Comparison of ENCODE assay signal across 8 cellular contexts in genomic region chr3:181694805-181695660, GRCh38. TPM values are rescaled to one million over a fixed set of nuclear protein-coding genes. Genes with fewer than 3 reads are reported as not detected.
DNase-seq lines count a peak whose midpoint lies in the region; ATAC-seq and TF ChIP-seq lines count a peak whose summit lies in the region.

No MANE protein-coding gene starts in this region.

- peak; percentile 29 for TF ChIP-seq CTCF in astrocyte of the spinal cord (IDR thresholded peaks at IDR 0.05; ENCODE audit: low read depth, low read length)

- H3K27ac Mint-ChIP-seq in stimulated activated effector memory CD8-positive, alpha-beta T cell treated with anti-CD3 and anti-CD28 coated beads, Interleukin-12 subunit alpha, Interleukin-12 subunit beta, amount 100 ng/mL, for 72 hours: no peak overlapping the region
- no peak overlapping the region for H3K27ac Mint-ChIP-seq in activated T-cell treated with anti-CD3 and anti-CD28 coated beads, Interleukin-2, amount 50 U/mL, for 24 hours

- in situ Hi-C loops in astrocyte of the spinal cord (cut with HindIII; ENCODE audit: low sequenced_read_pairs): no loop called here

- peaks cover 3% of the 10 kb centered on the region for H3K9me3 Mint-ChIP-seq in stimulated activated effector memory CD8-positive, alpha-beta T cell treated with anti-CD3 and anti-CD28 coated beads, Interleukin-12 subunit alpha, Interleukin-12 subunit beta, amount 100 ng/mL, for 72 hours
- peaks cover 2% of the 10 kb centered on the region for H3K9me3 Mint-ChIP-seq in activated T-cell treated with anti-CD3 and anti-CD28 coated beads, Interleukin-2, amount 50 U/mL, for 24 hours

- peak; percentile 49 for DNase-seq in Daoy (ENCODE audit: low read depth)
- DNase-seq in astrocyte of the spinal cord (ENCODE audit: low read depth, low spot score): peak; percentile 45
- no peak for DNase-seq in NCI-H1694 (lab: John Stamatoyannopoulos, UW)
- DNase-seq in stimulated activated effector memory CD8-positive, alpha-beta T cell treated with anti-CD3 and anti-CD28 coated beads, Interleukin-12 subunit alpha, Interleukin-12 subunit beta, amount 100 ng/mL, for 72 hours (ENCODE audit: low spot score in 2 of 2): no peak
- no peak for DNase-seq in activated T-cell treated with anti-CD3 and anti-CD28 coated beads, Interleukin-2, amount 50 U/mL, for 24 hours
- DNase-seq in NCI-H2107 treated with DMSO at 0.1 percent for 48 hours (lab: John Stamatoyannopoulos, UW; ENCODE audit: unreplicated experiment): no peak

- H3K36me3 ChIP-seq in iPS-18a (ENCODE audit: control insufficient read depth, low read depth, low read length): no peaks in the 10 kb centered on the region
- no peaks in the 10 kb centered on the region for H3K36me3 ChIP-seq in rectal smooth muscle tissue (ENCODE audit: control insufficient read depth, insufficient read depth, low read length)

- H3K9me3 ChIP-seq in iPS-18a (ENCODE audit: control insufficient read depth, low read depth, low read length): no peaks in the 10 kb centered on the region

- no peaks in the 10 kb centered on the region for H3K36me3 Mint-ChIP-seq in stimulated activated effector memory CD8-positive, alpha-beta T cell treated with anti-CD3 and anti-CD28 coated beads, Interleukin-12 subunit alpha, Interleukin-12 subunit beta, amount 100 ng/mL, for 72 hours
- H3K36me3 Mint-ChIP-seq in activated T-cell treated with anti-CD3 and anti-CD28 coated beads, Interleukin-2, amount 50 U/mL, for 24 hours (ENCODE audit: low read depth): no peaks in the 10 kb centered on the region

- peaks cover 18% of the 10 kb centered on the region for H3K4me1 ChIP-seq in iPS-18a (ENCODE audit: control insufficient read depth, low read depth, low read length)
- no peaks in the 10 kb centered on the region for H3K4me1 ChIP-seq in rectal smooth muscle tissue (ENCODE audit: control insufficient read depth, insufficient read depth, low read length)

- peak overlapping the region; percentile 3 for H3K9ac ChIP-seq in iPS-18a (ENCODE audit: low read length)
- H3K9ac ChIP-seq in rectal smooth muscle tissue (ENCODE audit: low read length): no peak overlapping the region

- H3K4me3 ChIP-seq in astrocyte of the spinal cord (ENCODE audit: low read depth, low read length) (peak overlapping the region; percentile 40), iPS-18a (ENCODE audit: low read length) (peak overlapping the region; percentile 50), rectal smooth muscle tissue (ENCODE audit: low read length) (peak overlapping the region; percentile 64)

- H3K27ac ChIP-seq in iPS-18a (ENCODE audit: low read length) (no peak overlapping the region), rectal smooth muscle tissue (ENCODE audit: low read depth, low read length) (no peak overlapping the region)

- H3K27me3 Mint-ChIP-seq in activated T-cell treated with anti-CD3 and anti-CD28 coated beads, Interleukin-2, amount 50 U/mL, for 24 hours: peaks cover 77% of the 10 kb centered on the region

- peaks cover 10% of the 10 kb centered on the region for H3K4me1 Mint-ChIP-seq in stimulated activated effector memory CD8-positive, alpha-beta T cell treated with anti-CD3 and anti-CD28 coated beads, Interleukin-12 subunit alpha, Interleukin-12 subunit beta, amount 100 ng/mL, for 72 hours
- H3K4me1 Mint-ChIP-seq in activated T-cell treated with anti-CD3 and anti-CD28 coated beads, Interleukin-2, amount 50 U/mL, for 24 hours (ENCODE audit: low read depth): peaks cover 7% of the 10 kb centered on the region

- ATAC-seq in stimulated activated effector memory CD8-positive, alpha-beta T cell treated with anti-CD3 and anti-CD28 coated beads, Interleukin-12 subunit alpha, Interleukin-12 subunit beta, amount 100 ng/mL, for 72 hours: no peak

- no peak overlapping the region for H3K4me3 Mint-ChIP-seq in stimulated activated effector memory CD8-positive, alpha-beta T cell treated with anti-CD3 and anti-CD28 coated beads, Interleukin-12 subunit alpha, Interleukin-12 subunit beta, amount 100 ng/mL, for 72 hours
- H3K4me3 Mint-ChIP-seq in activated T-cell treated with anti-CD3 and anti-CD28 coated beads, Interleukin-2, amount 50 U/mL, for 24 hours: no peak overlapping the region

- peaks cover 31% of the 10 kb centered on the region for H3K27me3 ChIP-seq in iPS-18a (ENCODE audit: control insufficient read depth, insufficient read depth, low read length)
- H3K27me3 ChIP-seq in rectal smooth muscle tissue (ENCODE audit: control insufficient read depth, insufficient read depth, low read length): peaks cover 32% of the 10 kb centered on the region

RNA-seq across cellular contexts. Expression of gene SOX2, which starts 16.7 kb away (rescaled TPM):
- total RNA-seq in Daoy (2014; rRNA removed; shearing (Covaris generic)): 3.1 and 4.3 TPM in 2 replicates

Comparison
In these comparisons a context has a peak if more than half of its experiments do, and no peak if none do; other contexts are left out.
1. DNase-seq: peak in Daoy (single experiment) and astrocyte of the spinal cord (single experiment); none in NCI-H1694 (single experiment), stimulated activated effector memory CD8-positive, alpha-beta T cell treated with anti-CD3 and anti-CD28 coated beads, Interleukin-12 subunit alpha, Interleukin-12 subunit beta, amount 100 ng/mL, for 72 hours (0 of 2), activated T-cell treated with anti-CD3 and anti-CD28 coated beads, Interleukin-2, amount 50 U/mL, for 24 hours (single experiment) and NCI-H2107 treated with DMSO at 0.1 percent for 48 hours (single experiment).
2. Peak in every context shown above with its lines, with median percentiles within 50 percentile points of each other: H3K4me3 ChIP-seq.